In the genomic region with DNA sequence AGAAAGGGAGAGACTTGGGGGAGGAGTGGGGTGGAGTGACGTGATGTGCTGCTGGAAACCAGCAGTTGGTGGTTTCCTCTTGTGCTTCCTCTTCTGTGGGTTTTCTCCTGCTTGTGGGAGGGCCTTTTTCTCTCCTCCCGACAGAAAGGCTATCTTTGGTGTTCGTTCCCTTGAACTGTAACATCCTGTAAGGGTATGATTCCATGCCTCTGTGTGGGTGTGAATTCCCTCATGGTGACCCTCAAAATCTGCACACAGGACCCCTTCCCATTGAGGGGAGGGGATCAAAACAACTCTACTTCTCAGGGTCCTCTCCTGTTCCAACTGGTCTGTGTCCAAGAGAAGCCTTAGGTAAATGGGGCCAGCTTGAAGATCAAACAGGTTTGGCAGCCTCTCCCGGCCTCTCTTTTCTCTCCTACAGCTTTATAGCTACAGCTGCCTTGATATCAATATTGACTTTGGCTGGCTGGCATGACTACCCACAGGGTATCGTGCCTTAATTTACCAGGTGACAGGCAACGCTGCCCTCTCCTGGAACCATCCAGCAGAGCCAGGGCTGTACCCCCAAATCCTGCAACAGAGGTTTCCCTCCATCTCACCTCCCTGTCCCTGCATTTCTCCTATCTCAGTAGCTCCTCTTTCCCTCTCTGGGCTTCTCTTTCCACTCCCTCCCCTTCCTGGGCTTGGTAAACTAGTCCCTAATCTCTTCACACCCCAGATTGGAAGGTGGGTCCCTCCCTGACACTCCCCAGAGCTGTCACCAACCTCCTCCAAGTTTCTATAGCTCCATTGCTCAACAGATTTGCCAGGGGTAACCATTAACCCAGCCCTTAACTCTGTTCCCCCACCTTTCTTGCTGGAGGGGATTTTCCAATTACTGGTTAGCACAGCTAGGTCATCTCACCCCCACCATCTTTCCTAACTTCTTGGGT, we compare ENCODE assay signal across 8 cellular contexts. TPM values are rescaled to one million over a fixed set of nuclear protein-coding genes. Genes with fewer than 3 reads are reported as not detected.
DNase-seq lines count a peak whose midpoint lies in the region; ATAC-seq and TF ChIP-seq lines count a peak whose summit lies in the region.

No MANE protein-coding gene starts in this region.

- POLR2A ChIA-PET in CD8-positive, alpha-beta T cell (lab: Charles Lee), result interaction anchor here (0.6 to 3.4 kb wide), 20 partner anchors 9 to 608 kb away, joined by 3 to 16 read pairs (median 4); a partner anchor contains a TSS
- POLR2A ChIA-PET in HCT116 (lab: Charles Lee), result interaction anchor here (0.6 to 4.3 kb wide), 15 partner anchors 8 to 197 kb away, joined by 3 to 21 read pairs (median 4); a partner anchor contains a TSS

- H3K9me3 Mint-ChIP-seq in CD8-positive, alpha-beta T cell, result no peaks in the 10 kb centered on the region

- RAD21 ChIA-PET in HCT116 (lab: Charles Lee; ENCODE audit: low non-redundant PET in 1 of 2, low total read pairs in 2 of 2, uncharacterized antibody in 2 of 2, unreplicated experiment in 2 of 2), result interaction anchor here (0.6 to 1.2 kb wide), 3 partner anchors 32 to 88 kb away, joined by 3 read pairs; no protein-coding TSS in a partner anchor

- H3K4me3 Mint-ChIP-seq in CD8-positive, alpha-beta T cell, result peak overlapping the region; percentile 97

- peak in 6 of 7 experiments; percentile 35 to 76 (median 64) for DNase-seq in CD8-positive, alpha-beta T cell
- DNase-seq in HCT116 (ENCODE audit: low read depth, low spot score), result no peak
- DNase-seq in NOMO-1 treated with DMSO at 0.1 percent for 48 hours (lab: John Stamatoyannopoulos, UW; ENCODE audit: unreplicated experiment), result peak; percentile 98
- peak; percentile 52 for DNase-seq in activated T-cell treated with anti-CD3 and anti-CD28 coated beads for 4 hours
- DNase-seq in fibroblast of lung (ENCODE audit: low read depth in 2 of 2), result peak; percentile 84 to 87
- DNase-seq in non-pigmented ciliary epithelial cell (ENCODE audit: low read depth), result peak; percentile 68

- intact Hi-C loops in CD8-positive, alpha-beta T cell (cut with DNase I, micrococcal nuclease), result loop anchor here (1.0 to 10.0 kb wide), 9 partner anchors 8 to 866 kb away; a partner anchor contains a TSS
- intact Hi-C loops in HCT116 (cut with micrococcal nuclease), result loop anchor here (1.0 to 5.0 kb wide), 4 partner anchors 36 to 94 kb away; a partner anchor contains a TSS

- no peaks in the 10 kb centered on the region for H3K9me3 ChIP-seq in CD8-positive, alpha-beta T cell (ENCODE audit: low read length)
- no peaks in the 10 kb centered on the region for H3K9me3 ChIP-seq in HCT116 (ENCODE audit: control insufficient read depth in 1 of 2, insufficient read depth in 1 of 2, low read depth in 1 of 2, low read length in 2 of 2)
- H3K9me3 ChIP-seq in fibroblast of lung (ENCODE audit: control insufficient read depth, insufficient read depth, low read depth, low read length), result no peaks in the 10 kb centered on the region

- H3K27me3 Mint-ChIP-seq in CD8-positive, alpha-beta T cell (ENCODE audit: low read depth), result no peaks in the 10 kb centered on the region

- no peaks in the 10 kb centered on the region; the same call in 1 of the 2 replicates for H4K20me1 ChIP-seq in HCT116 (ENCODE audit: insufficient read depth)
- no peaks in the 10 kb centered on the region for H4K20me1 ChIP-seq in fibroblast of lung (ENCODE audit: control insufficient read depth, extremely low read depth, insufficient read depth, low read length)

- H3K36me3 ChIP-seq in CD8-positive, alpha-beta T cell (ENCODE audit: insufficient read depth, low read length), result peaks cover under 1% of the 10 kb centered on the region
- H3K36me3 ChIP-seq in HCT116 (ENCODE audit: control insufficient read depth in 1 of 2, insufficient read depth in 2 of 2, low read length in 2 of 2), result peaks cover 22 to 31% of the 10 kb centered on the region in 2 experiments
- peaks cover 7% of the 10 kb centered on the region for H3K36me3 ChIP-seq in fibroblast of lung (ENCODE audit: control insufficient read depth, insufficient read depth, low read length)

- H3K4me1 ChIP-seq in CD8-positive, alpha-beta T cell (ENCODE audit: insufficient read depth, low read length), result peaks cover 55% of the 10 kb centered on the region
- H3K4me1 ChIP-seq in HCT116 (ENCODE audit: control insufficient read depth in 1 of 2, insufficient read depth in 2 of 2, low read length in 2 of 2) (peaks cover 41 to 66% of the 10 kb centered on the region in 2 experiments), fibroblast of lung (ENCODE audit: control insufficient read depth, extremely low read depth, insufficient read depth, low read length) (peaks cover 31% of the 10 kb centered on the region)

- CTCF ChIA-PET in CD8-positive, alpha-beta T cell (lab: Charles Lee), result interaction anchor here (0.8 to 4.9 kb wide), 11 partner anchors 8 to 150 kb away, joined by 3 to 41 read pairs (median 3); a partner anchor contains a TSS
- CTCF ChIA-PET in HCT116 (lab: Charles Lee), result interaction anchor here (0.6 to 3.6 kb wide), 7 partner anchors 9 to 137 kb away, joined by 3 to 25 read pairs (median 6); a partner anchor contains a TSS

- TF ChIP-seq POLR2A in HCT116 (IDR thresholded peaks at IDR 0.05; ENCODE audit: borderline replicate concordance, extremely low read depth, insufficient read depth, insufficient read length), result peak; percentile 24

- H3K9ac ChIP-seq in HCT116 (ENCODE audit: low read length) (peak overlapping the region; percentile 75), fibroblast of lung (ENCODE audit: insufficient read depth, low read length) (no peak overlapping the region)

- H3K79me2 ChIP-seq in HCT116 (ENCODE audit: insufficient read depth, low read length) (peaks cover 55% of the 10 kb centered on the region), fibroblast of lung (ENCODE audit: control insufficient read depth, insufficient read depth, low read length) (peaks cover 44% of the 10 kb centered on the region)

- no peak for TF ChIP-seq CTCF in CD8-positive, alpha-beta T cell (IDR thresholded peaks at IDR 0.05)
- TF ChIP-seq CTCF in HCT116 (IDR thresholded peaks at IDR 0.05 in 2 of 3, conservative IDR thresholded peaks at IDR 0.05 in 1 of 3; ENCODE audit: borderline replicate concordance in 1 of 3, insufficient read depth in 1 of 3, low read depth in 2 of 3, low read length in 2 of 3), result peak in 2 of 3 experiments; percentile 38; a peak in 4 of 6 replicates
- TF ChIP-seq CTCF in fibroblast of lung (conservative IDR thresholded peaks at IDR 0.05 in 1 of 2, IDR thresholded peaks at IDR 0.05 in 1 of 2; ENCODE audit: low read depth in 1 of 2, low read length in 2 of 2), result peak; percentile 24 to 34

- peak overlapping the region; percentile 33 for H3K4me3 ChIP-seq in CD8-positive, alpha-beta T cell (ENCODE audit: low read depth, low read length)
- H3K4me3 ChIP-seq in HCT116 (replicated peaks in 1 of 2; ENCODE audit: low read depth in 1 of 2, low read length in 2 of 2), result peak overlapping the region; percentile 37 to 92
- peak overlapping the region in 2 of 4 experiments; percentile 16 to 17 for H3K4me3 ChIP-seq in fibroblast of lung (replicated peaks in 1 of 4; ENCODE audit: control extremely low read depth in 1 of 4, insufficient read depth in 1 of 4, low read depth in 3 of 4, low read length in 4 of 4)

- no peak for TF ChIP-seq RAD21 in HCT116 (IDR thresholded peaks at IDR 0.05; ENCODE audit: low read depth)

- peak; percentile 35 for ATAC-seq in CD8-positive, alpha-beta T cell
- ATAC-seq in HCT116 (no peak), HG02623 (IDR thresholded peaks at IDR 0.05; ENCODE audit: unreplicated experiment) (no peak), GM19324 (IDR thresholded peaks at IDR 0.05; ENCODE audit: low FRiP score, unreplicated experiment) (no peak)

- peaks cover 71% of the 10 kb centered on the region for H3K4me1 Mint-ChIP-seq in CD8-positive, alpha-beta T cell (ENCODE audit: low read depth)

- H2AFZ ChIP-seq in HCT116 (ENCODE audit: low read depth, low read length, poor library complexity, severe bottlenecking) (peak overlapping the region; percentile 52), fibroblast of lung (ENCODE audit: low read length) (peak overlapping the region; percentile 42)

- H3K4me2 ChIP-seq in HCT116 (ENCODE audit: low read length) (peak overlapping the region; percentile 83), fibroblast of lung (ENCODE audit: extremely low read depth, insufficient read depth, low read length) (peak overlapping the region; percentile 55)

- peak overlapping the region; percentile 46 for H3K27ac ChIP-seq in CD8-positive, alpha-beta T cell (ENCODE audit: low read depth, low read length)
- peak overlapping the region; percentile 90 for H3K27ac ChIP-seq in HCT116 (ENCODE audit: low read depth, low read length)
- H3K27ac ChIP-seq in fibroblast of lung (ENCODE audit: insufficient read depth, low read length), result peak overlapping the region; percentile 79

- H3K27ac Mint-ChIP-seq in CD8-positive, alpha-beta T cell, result peak overlapping the region; percentile 86

- H3K27me3 ChIP-seq in CD8-positive, alpha-beta T cell (ENCODE audit: insufficient read depth, low read length), result no peaks in the 10 kb centered on the region
- no peaks in the 10 kb centered on the region for H3K27me3 ChIP-seq in HCT116 (ENCODE audit: insufficient read depth, low read length)
- H3K27me3 ChIP-seq in fibroblast of lung (ENCODE audit: control insufficient read depth, insufficient read depth, low read length), result no peaks in the 10 kb centered on the region

- H3K36me3 Mint-ChIP-seq in CD8-positive, alpha-beta T cell, result peaks cover 29% of the 10 kb centered on the region

- no TSS peak for BruUV-seq in HCT116 (replicated peaks; lab: Mats Ljungman, UMichigan)

- H3K9me2 ChIP-seq in HCT116 (ENCODE audit: insufficient read depth), result no peaks in the 10 kb centered on the region

RNA-seq across cellular contexts. Expression of a gene that starts 1.5 kb away (rescaled TPM):
- total RNA-seq in CD8-positive, alpha-beta T cell, result 1 to 10 TPM; 7.5 to 8.4 TPM
- 90.4 TPM for total RNA-seq in HCT116 (2021; ENCODE audit: unreplicated experiment)
- polyA plus RNA-seq in HCT116 (2012), result 49.3 and 53.4 TPM in 2 replicates
- total RNA-seq in fibroblast of lung, result 2.3 and 4.3 TPM in 2 replicates
- polyA plus RNA-seq in fibroblast of lung, result 6.0 and 11.1 TPM in 2 replicates
- polyA plus RNA-seq in fibroblast of lung (2012), result 2.3 and 4.8 TPM in 2 replicates
- 1.6 and 28.4 TPM in 2 replicates for polyA minus RNA-seq in fibroblast of lung (ENCODE audit: low replicate concordance)

RNA-seq across cellular contexts. Expression of a gene that starts 2.0 kb away (rescaled TPM):
- 10 to 100 TPM; 44.6 to 47.5 TPM for total RNA-seq in CD8-positive, alpha-beta T cell
- total RNA-seq in HCT116 (2021; ENCODE audit: unreplicated experiment) (432 TPM), fibroblast of lung (439 and 615 TPM in 2 replicates)
- polyA plus RNA-seq in HCT116 (2012), result 496 and 580 TPM in 2 replicates
- polyA plus RNA-seq in fibroblast of lung, result 639 and 788 TPM in 2 replicates
- 639 and 789 TPM in 2 replicates for polyA plus RNA-seq in fibroblast of lung (2012)
- polyA minus RNA-seq in fibroblast of lung (ENCODE audit: low replicate concordance), result 590 and 827 TPM in 2 replicates

RNA-seq across cellular contexts. Expression of a gene that starts 9.2 kb away (rescaled TPM):
- total RNA-seq in CD8-positive, alpha-beta T cell, result 1 to 10 TPM; 2.1 to 3.4 TPM
- total RNA-seq in HCT116 (2021; ENCODE audit: unreplicated experiment) (43.4 TPM), fibroblast of lung (97.3 and 119 TPM in 2 replicates)
- polyA plus RNA-seq in HCT116 (2012), result 43.2 and 45.3 TPM in 2 replicates
- 42.5 and 43.4 TPM in 2 replicates for polyA plus RNA-seq in fibroblast of lung
- polyA plus RNA-seq in fibroblast of lung (2012), result 87.3 and 98.9 TPM in 2 replicates
- polyA minus RNA-seq in fibroblast of lung (ENCODE audit: low replicate concordance), result 144 and 170 TPM in 2 replicates

RNA-seq across cellular contexts. Expression of a gene that starts 15.1 kb away (rescaled TPM):
- 1 to 10 TPM in 1 of 2 experiments, under 1 TPM in 1; 0.49 to 1.1 TPM for total RNA-seq in CD8-positive, alpha-beta T cell
- total RNA-seq in HCT116 (2021; ENCODE audit: unreplicated experiment) (0.42 TPM), fibroblast of lung (not detected in 2 replicates)
- 0.32 and 0.65 TPM in 2 replicates for polyA plus RNA-seq in HCT116 (2012)
- not detected in 2 replicates for polyA plus RNA-seq in fibroblast of lung
- not detected in 2 replicates for polyA plus RNA-seq in fibroblast of lung (2012)
- polyA minus RNA-seq in fibroblast of lung (ENCODE audit: low replicate concordance), result not detected in 2 replicates

RNA-seq across cellular contexts. Expression of a gene that starts 16.8 kb away (rescaled TPM):
- not detected for total RNA-seq in CD8-positive, alpha-beta T cell
- total RNA-seq in HCT116 (2021; ENCODE audit: unreplicated experiment) (0.54 TPM), fibroblast of lung (not detected in 2 replicates)
- polyA plus RNA-seq in HCT116 (2012), result 0.17 and 0.41 TPM in 2 replicates
- not detected in 2 replicates for polyA plus RNA-seq in fibroblast of lung
- polyA plus RNA-seq in fibroblast of lung (2012), result 0.16 TPM in 1 of 2 replicates, not detected in the other
- 1.1 TPM in 1 of 2 replicates, not detected in the other for polyA minus RNA-seq in fibroblast of lung (ENCODE audit: low replicate concordance)
